ENCODE assay signal across 9 cellular contexts in genomic region chr5:159341914-159342313, GRCh38. TPM values are rescaled to one million over a fixed set of nuclear protein-coding genes. Genes with fewer than 3 reads are reported as not detected.
DNase-seq lines count a peak whose midpoint lies in the region; ATAC-seq, FAIRE-seq and TF ChIP-seq lines count a peak whose summit lies in the region.
"Had no signal": no experiment of that assay in that cellular context is flagged by ENCODE, and none has a peak within 500 bp of the region (broad histone marks: within the 10 kb centered on the region; RNA-seq: fewer than 3 reads in every experiment).

No MANE protein-coding gene starts in this region.

- H3K9me3 ChIP-seq in CD8-positive, alpha-beta T cell (ENCODE audit: low read length) = no peaks in the 10 kb centered on the region
- H3K9me3 ChIP-seq in pancreas = no peaks in the 10 kb centered on the region

- no peaks in the 10 kb centered on the region for H3K36me3 Mint-ChIP-seq in CD8-positive, alpha-beta T cell
- H3K36me3 Mint-ChIP-seq in WTC11 (no peaks in the 10 kb centered on the region), nephron progenitor cell (ENCODE audit: low read depth) (no peaks in the 10 kb centered on the region)

- H3K27ac ChIP-seq in CD8-positive, alpha-beta T cell (ENCODE audit: low read depth, low read length) = no peak overlapping the region
- H3K27ac ChIP-seq in pancreas = no peak overlapping the region

- intact Hi-C loops in CD8-positive, alpha-beta T cell (cut with DNase I, micrococcal nuclease) = no loop called here
- intact Hi-C loops in pancreas (cut with DNase I) = no loop called here

- H3K4me1 Mint-ChIP-seq in CD8-positive, alpha-beta T cell (ENCODE audit: low read depth) = peaks cover 42% of the 10 kb centered on the region
- H3K4me1 Mint-ChIP-seq in WTC11 = peaks cover 10% of the 10 kb centered on the region; the same call in 1 of the 2 replicates
- H3K4me1 Mint-ChIP-seq in nephron progenitor cell = no peaks in the 10 kb centered on the region

- no peaks in the 10 kb centered on the region for H3K27me3 ChIP-seq in CD8-positive, alpha-beta T cell (ENCODE audit: insufficient read depth, low read length)
- no peaks in the 10 kb centered on the region for H3K27me3 ChIP-seq in pancreas

- H3K27me3 Mint-ChIP-seq in CD8-positive, alpha-beta T cell (ENCODE audit: low read depth) = no peaks in the 10 kb centered on the region
- H3K27me3 Mint-ChIP-seq in WTC11 (ENCODE audit: low read depth) = peaks cover 3% of the 10 kb centered on the region; the same call in 1 of the 2 replicates
- peaks cover 8% of the 10 kb centered on the region for H3K27me3 Mint-ChIP-seq in nephron progenitor cell (ENCODE audit: low read depth, poor library complexity)

- H3K4me1 ChIP-seq in CD8-positive, alpha-beta T cell (ENCODE audit: insufficient read depth, low read length) = peaks cover 28% of the 10 kb centered on the region
- no peaks in the 10 kb centered on the region for H3K4me1 ChIP-seq in pancreas

- no peak for TF ChIP-seq CTCF in CD8-positive, alpha-beta T cell (IDR thresholded peaks at IDR 0.05)
- no peak for TF ChIP-seq CTCF in WTC11 (IDR thresholded peaks at IDR 0.05)
- TF ChIP-seq CTCF in pancreas (IDR thresholded peaks at IDR 0.05) = no peak
- no peak for TF ChIP-seq CTCF in nephron progenitor cell (IDR thresholded peaks at IDR 0.05)

- peak overlapping the region; percentile 7 for H3K27ac Mint-ChIP-seq in CD8-positive, alpha-beta T cell
- H3K27ac Mint-ChIP-seq in WTC11 (no peak overlapping the region), nephron progenitor cell (no peak overlapping the region)

- CTCF ChIA-PET in CD8-positive, alpha-beta T cell (lab: Charles Lee) = interaction anchor here (0.9 to 1.2 kb wide), 3 partner anchors 85 to 645 kb away, joined by 3 read pairs; no protein-coding TSS in a partner anchor
- CTCF ChIA-PET in WTC11 (lab: Charles Lee) = interaction anchor here (0.9 kb wide), 1 partner anchor 100 kb away, joined by 3 read pairs; no protein-coding TSS in a partner anchor

- no peaks in the 10 kb centered on the region for H3K36me3 ChIP-seq in CD8-positive, alpha-beta T cell (ENCODE audit: insufficient read depth, low read length)
- H3K36me3 ChIP-seq in pancreas = no peaks in the 10 kb centered on the region

- no peak for FAIRE-seq in pancreas (lab: Jason Lieb, UNC)
- FAIRE-seq in GM19239 (lab: Jason Lieb, UNC) = no peak
- FAIRE-seq: islet of Langerhans had no signal

- DNase-seq in CD8-positive, alpha-beta T cell = peak; percentile 28 to 69 (median 60)
- DNase-seq in KG1 (lab: John Stamatoyannopoulos, UW) (peak; percentile 45), WTC11 (ENCODE audit: low spot score) (no peak), epidermal melanocyte (ENCODE audit: insufficient read length, low spot score) (peak; percentile 37), pancreas (peak in 4 of 6 donors; percentile 19 to 56 (median 42)), nephron progenitor cell (no peak), GM19239 (ENCODE audit: insufficient read length, low spot score) (no peak)

- POLR2A ChIA-PET in CD8-positive, alpha-beta T cell (lab: Charles Lee) = interaction anchor here (0.7 to 1.4 kb wide), 2 partner anchors 11 to 59 kb away, joined by 3 read pairs; no protein-coding TSS in a partner anchor
- POLR2A ChIA-PET in WTC11 (lab: Charles Lee) = no interaction called here

- H3K4me3 ChIP-seq in CD8-positive, alpha-beta T cell (ENCODE audit: low read depth, low read length) = no peak overlapping the region
- H3K4me3 ChIP-seq in pancreas = no peak overlapping the region

- H3K9me3 Mint-ChIP-seq in CD8-positive, alpha-beta T cell = peaks cover 2% of the 10 kb centered on the region
- H3K9me3 Mint-ChIP-seq in WTC11 (peaks cover 22% of the 10 kb centered on the region), nephron progenitor cell (peaks cover 20% of the 10 kb centered on the region)

- WGBS in pancreas, 2 donors = 15 to 16% methylated on average over 4 of the region's 4 CpGs

- peak; percentile 74 for ATAC-seq in CD8-positive, alpha-beta T cell
- ATAC-seq in WTC11 (no peak), pancreas (peak; percentile 50 to 87 (median 82)), GM18519 (IDR thresholded peaks at IDR 0.05; ENCODE audit: low FRiP score, unreplicated experiment) (no peak)

- no peak overlapping the region for H3K4me3 Mint-ChIP-seq in CD8-positive, alpha-beta T cell
- H3K4me3 Mint-ChIP-seq in WTC11 (no peak overlapping the region), nephron progenitor cell (no peak overlapping the region)

TF ChIP-seq in WTC11, 78 proteins besides CTCF, POLR2A, EP300 and RAD21:
- TF ChIP-seq, protein P1, sequence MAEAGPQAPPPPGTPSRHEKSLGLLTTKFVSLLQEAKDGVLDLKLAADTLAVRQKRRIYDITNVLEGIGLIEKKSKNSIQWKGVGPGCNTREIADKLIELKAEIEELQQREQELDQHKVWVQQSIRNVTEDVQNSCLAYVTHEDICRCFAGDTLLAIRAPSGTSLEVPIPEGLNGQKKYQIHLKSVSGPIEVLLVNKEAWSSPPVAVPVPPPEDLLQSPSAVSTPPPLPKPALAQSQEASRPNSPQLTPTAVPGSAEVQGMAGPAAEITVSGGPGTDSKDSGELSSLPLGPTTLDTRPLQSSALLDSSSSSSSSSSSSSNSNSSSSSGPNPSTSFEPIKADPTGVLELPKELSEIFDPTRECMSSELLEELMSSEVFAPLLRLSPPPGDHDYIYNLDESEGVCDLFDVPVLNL (CRISPR knock-in tag; IDR thresholded peaks at IDR 0.05; ENCODE audit: borderline replicate concordance, low read depth) = no peak
- peak; percentile 76 for TF ChIP-seq GABPB1 (CRISPR knock-in tag; IDR thresholded peaks at IDR 0.05)

RNA-seq across cellular contexts. Expression of gene IL12B, which starts 11.6 kb away (rescaled TPM):
- not detected for total RNA-seq in CD8-positive, alpha-beta T cell
- total RNA-seq in WTC11 (2021) (not detected in 3 replicates), pancreas (not detected)
- polyA plus RNA-seq in pancreas = not detected

Comparison
In these comparisons a context has a peak if more than half of its experiments do, and no peak if none do; other contexts are left out.
1. ATAC-seq: peak in CD8-positive, alpha-beta T cell (single experiment) and pancreas (4 of 4); none in WTC11 (single experiment) and GM18519 (single experiment).
2. DNase-seq: peak in CD8-positive, alpha-beta T cell (7 of 7), KG1 (single experiment), epidermal melanocyte (single experiment) and pancreas (4 of 6); none in WTC11 (single experiment), nephron progenitor cell (single experiment) and GM19239 (single experiment).